Comparison of ENCODE assay signal across 10 cellular contexts in genomic region chr22:30469165-30469564, GRCh38. TPM values are rescaled to one million over a fixed set of nuclear protein-coding genes. Genes with fewer than 3 reads are reported as not detected.
"Had no signal": no experiment of that assay in that cellular context is flagged by ENCODE, and none has a peak within 500 bp of the region (broad histone marks: within the 10 kb centered on the region; RNA-seq: fewer than 3 reads in every experiment).

No MANE protein-coding gene starts in this region.

- FAIRE-seq: HepG2, HTR-8/SVneo had no signal

- H3K27ac ChIP-seq: HL-60, KMS-11 had no signal

- H3K4me2 ChIP-seq: KMS-11 had no signal

- ATAC-seq: HepG2 had no signal

- H3K9ac ChIP-seq: KMS-11 had no signal

- DNase-seq: IMR-90, KBM-7, KG1 had no signal

RNA-seq across cellular contexts. Expression of gene SEC14L3, which starts 2.7 kb away (rescaled TPM):
- total RNA-seq: HepG2, HT-29, HT1080, IMR-90 had no signal
- polyA plus RNA-seq: HepG2, IgD-negative memory B cell, IMR-90 had no signal

RNA-seq across cellular contexts. Expression of gene SEC14L4, which starts 36.3 kb away (rescaled TPM):
- total RNA-seq: HepG2, HT1080, IMR-90 had no signal
- polyA plus RNA-seq: IgD-negative memory B cell, IMR-90 had no signal
